In the genomic region with DNA sequence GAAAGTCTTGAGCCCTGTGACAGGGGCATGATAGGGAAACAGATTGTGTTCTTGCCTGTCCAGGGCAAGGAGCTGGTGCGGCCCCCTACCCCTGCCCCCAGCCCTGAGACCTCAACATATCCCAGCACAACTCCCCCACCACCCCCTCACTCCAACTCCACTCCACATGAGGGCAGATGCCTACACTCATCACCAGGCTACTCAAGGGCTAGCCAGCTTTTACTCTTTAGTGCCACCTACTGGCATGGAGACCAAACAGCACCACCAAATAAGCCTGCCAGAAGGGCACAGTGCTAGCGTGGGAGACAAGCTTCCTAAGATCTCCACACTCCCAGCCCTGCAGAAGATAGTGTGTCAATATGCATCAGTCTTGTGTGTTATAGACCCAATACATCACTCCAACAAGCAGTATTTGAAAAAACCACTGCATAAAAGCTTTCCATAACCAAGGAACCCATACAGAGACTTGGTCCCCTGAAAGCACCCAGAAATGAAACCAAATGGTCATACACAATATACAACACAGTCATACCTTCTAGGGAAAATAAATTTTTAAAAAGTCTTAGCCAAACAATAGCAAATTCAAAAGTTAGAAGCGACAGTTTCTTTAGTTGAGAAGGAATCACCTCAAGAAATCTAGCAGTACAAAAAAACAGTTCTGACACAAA, we compare ENCODE assay signal across 1 cellular context.
TF ChIP-seq lines count a peak whose summit lies in the region.

No MANE protein-coding gene starts in this region.

TF ChIP-seq in H1, 55 proteins besides CTCF, POLR2A, EP300 and RAD21:
- TF ChIP-seq, protein P1, sequence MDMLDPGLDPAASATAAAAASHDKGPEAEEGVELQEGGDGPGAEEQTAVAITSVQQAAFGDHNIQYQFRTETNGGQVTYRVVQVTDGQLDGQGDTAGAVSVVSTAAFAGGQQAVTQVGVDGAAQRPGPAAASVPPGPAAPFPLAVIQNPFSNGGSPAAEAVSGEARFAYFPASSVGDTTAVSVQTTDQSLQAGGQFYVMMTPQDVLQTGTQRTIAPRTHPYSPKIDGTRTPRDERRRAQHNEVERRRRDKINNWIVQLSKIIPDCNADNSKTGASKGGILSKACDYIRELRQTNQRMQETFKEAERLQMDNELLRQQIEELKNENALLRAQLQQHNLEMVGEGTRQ (IDR thresholded peaks at IDR 0.05; ENCODE audit: low read length) = peak; percentile 80
- TF ChIP-seq NRF1 (IDR thresholded peaks at IDR 0.05; ENCODE audit: low read depth, low read length) = no peak
- no peak for TF ChIP-seq CBX5 (IDR thresholded peaks at IDR 0.05; ENCODE audit: low read depth, low read length)
- TF ChIP-seq CREB1 (IDR thresholded peaks at IDR 0.05) = peak; percentile 25; the same call in 1 of the 2 replicates
- no peak for TF ChIP-seq RXRA (IDR thresholded peaks at IDR 0.05; ENCODE audit: insufficient read depth, low read depth, low read length)
- no peak for TF ChIP-seq KDM1A (IDR thresholded peaks at IDR 0.05; ENCODE audit: borderline replicate concordance, low read length)
- no peak for TF ChIP-seq TCF12 (IDR thresholded peaks at IDR 0.05; ENCODE audit: low read depth, low read length)
- TF ChIP-seq HDAC2 (IDR thresholded peaks at IDR 0.05; ENCODE audit: borderline replicate concordance in 1 of 2, low read depth in 2 of 2, low read length in 2 of 2) = no peak
- TF ChIP-seq SP4 (IDR thresholded peaks at IDR 0.05; ENCODE audit: low read length) = no peak
- TF ChIP-seq SP2 (IDR thresholded peaks at IDR 0.05; ENCODE audit: low read length) = no peak
- peak; percentile 44; the same call in 1 of the 2 replicates for TF ChIP-seq EGR1 (IDR thresholded peaks at IDR 0.05; ENCODE audit: borderline replicate concordance, low read depth, low read length)
- TF ChIP-seq ASH2L (IDR thresholded peaks at IDR 0.05; ENCODE audit: low read length) = peak; percentile 70
- no peak for TF ChIP-seq BRCA1 (IDR thresholded peaks at IDR 0.05; ENCODE audit: low read depth, low read length)
- no peak for TF ChIP-seq CEBPB (IDR thresholded peaks at IDR 0.05; ENCODE audit: low read depth, low read length)
- TF ChIP-seq BACH1 (IDR thresholded peaks at IDR 0.05; ENCODE audit: low read length) = no peak
- TF ChIP-seq FOSL1 (IDR thresholded peaks at IDR 0.05; ENCODE audit: insufficient read depth, low read depth, low read length) = no peak
- no peak for TF ChIP-seq MAFK (IDR thresholded peaks at IDR 0.05; ENCODE audit: low read depth, low read length)
- TF ChIP-seq ZNF274 (IDR thresholded peaks at IDR 0.05; ENCODE audit: borderline replicate concordance, extremely low read depth, low read length) = no peak
